19 cellular contexts compared by ENCODE assay signal in genomic region chr10:109475704-109476103, GRCh38.
"Had no signal": no experiment of that assay in that cellular context is flagged by ENCODE, and none has a peak within 500 bp of the region (broad histone marks: within the 10 kb centered on the region; RNA-seq: fewer than 3 reads in every experiment).

No MANE protein-coding gene starts in this region.

- DNase-seq: activated B cell treated with CpG ODN at 0.5 μM for 24 hours; activated CD4-positive, alpha-beta T cell treated with anti-CD3 and anti-CD28 coated beads for 4 hours; activated CD8-positive, alpha-beta T cell treated with anti-CD3 and anti-CD28 coated beads for 36 hours; activated naive CD4-positive, alpha-beta T cell; activated naive CD8-positive, alpha-beta T cell treated with anti-CD3 and anti-CD28 coated beads, Interleukin-2, amount 10 ng/mL, durations not matched to agents 7 days and 5 days; activated T-cell treated with anti-CD3 and anti-CD28 coated beads, Interleukin-2, amount 50 U/mL, for 1 hour; dermis blood vessel endothelial cell; effector memory CD8-positive, alpha-beta T cell; foreskin keratinocyte; kidney; right cardiac atrium; stimulated activated CD4-positive, alpha-beta T cell treated with anti-CD3 and anti-CD28 coated beads, Interleukin-15, amount 100 ng/mL, for 24 hours; stimulated activated CD4-positive, alpha-beta T cell treated with anti-CD3 and anti-CD28 coated beads, Interleukin-2, amount 100 ng/mL, for 48 hours had no signal

- H3K4me1 ChIP-seq: foreskin keratinocyte, prostate gland, tibial nerve had no signal

- H3K4me3 ChIP-seq: cardiac muscle cell, prostate gland, skin epidermis, tibial nerve had no signal

- H3K27me3 ChIP-seq: cardiac muscle cell, foreskin keratinocyte, tibial nerve had no signal

- H3K9me3 ChIP-seq: prostate gland, tibial nerve had no signal

- H3K36me3 ChIP-seq: cardiac muscle cell, prostate gland, tibial nerve had no signal

- ATAC-seq: activated CD8-positive, alpha-beta T cell treated with anti-CD3 and anti-CD28 coated beads for 36 hours; activated T-helper 17 cell treated with anti-CD3 and anti-CD28 coated beads, Interleukin-2, amount 50 U/mL, for 72 hours; effector memory CD8-positive, alpha-beta T cell; foreskin keratinocyte; left lobe of liver; right cardiac atrium had no signal

- H3K27ac ChIP-seq: cardiac muscle cell, foreskin keratinocyte, prostate gland, skin epidermis, tibial nerve had no signal
